32 cellular contexts compared by ENCODE assay signal in genomic region chr15:88511161-88511560, GRCh38.
"Had no signal": no experiment of that assay in that cellular context is flagged by ENCODE, and none has a peak within 500 bp of the region (broad histone marks: within the 10 kb centered on the region; RNA-seq: fewer than 3 reads in every experiment).

No MANE protein-coding gene starts in this region.

- H3K4me3 ChIP-seq: MG63 had no signal

- H3K27me3 ChIP-seq: MG63 had no signal

- H3K27ac ChIP-seq: KMS-11 had no signal

- H3K9me3 ChIP-seq: MG63 had no signal

- H3K4me2 ChIP-seq: KMS-11 had no signal

- H3K9ac ChIP-seq: KMS-11 had no signal

- DNase-seq: Karpas-422, Kasumi-1, KBM-7, KG1, MG63, MM.1S, MV-4-11, NCI-H1048, NCI-H1092, NCI-H1092 treated with DMSO at 0.1 percent for 48 hours, NCI-H1105, NCI-H1105 treated with DMSO at 0.1 percent for 48 hours, NCI-H1417 treated with DMSO at 0.1 percent for 48 hours, NCI-H1436, NCI-H1436 treated with DMSO at 0.1 percent for 48 hours, NCI-H146, NCI-H1694, NCI-H1694 treated with DMSO at 0.1 percent for 48 hours, NCI-H187 treated with DMSO at 0.1 percent for 48 hours, NCI-H1930, NCI-H2029, NCI-H2029 treated with DMSO at 0.1 percent for 48 hours, NCI-H2081, NCI-H2081 treated with DMSO at 0.1 percent for 48 hours, NCI-H2107, NCI-H2171, NCI-H2227 treated with DMSO at 0.1 percent for 48 hours, NCI-H226, NCI-H345, NCI-H446, NCI-H446 treated with DMSO at 0.1 percent for 48 hours had no signal
